Comparison of ENCODE assay signal across 22 cellular contexts in genomic region chr18:2513616-2514015, GRCh38. TPM values are rescaled to one million over a fixed set of nuclear protein-coding genes. Genes with fewer than 3 reads are reported as not detected.
DNase-seq lines count a peak whose midpoint lies in the region; ATAC-seq lines count a peak whose summit lies in the region.
"Had no signal": no experiment of that assay in that cellular context is flagged by ENCODE, and none has a peak within 500 bp of the region (broad histone marks: within the 10 kb centered on the region; RNA-seq: fewer than 3 reads in every experiment).

No MANE protein-coding gene starts in this region.

- no peaks in the 10 kb centered on the region for H3K27me3 Mint-ChIP-seq in activated CD4-positive, alpha-beta T cell treated with anti-CD3 and anti-CD28 coated beads, Interleukin-2, amount 10 ng/mL, durations not matched to agents 7 days and 5 days
- H3K27me3 Mint-ChIP-seq: activated naive CD8-positive, alpha-beta T cell had no signal

- ATAC-seq in HG03439 (IDR thresholded peaks at IDR 0.05; ENCODE audit: unreplicated experiment) (no peak), GM18502 (IDR thresholded peaks at IDR 0.05; ENCODE audit: poor library complexity, unreplicated experiment) (no peak)
- ATAC-seq: activated CD8-positive, alpha-beta T cell treated with anti-CD3 and anti-CD28 coated beads, Interleukin-2, amount 10 ng/mL, durations not matched to agents 7 days and 5 days; GM23338; Right ventricle myocardium inferior; stimulated activated effector memory CD8-positive, alpha-beta T cell treated with anti-CD3 and anti-CD28 coated beads, Interleukin-12 subunit alpha, Interleukin-12 subunit beta, amount 100 ng/mL, for 72 hours had no signal

- H3K36me3 ChIP-seq in SJCRH30 = no peaks in the 10 kb centered on the region
- H3K36me3 ChIP-seq: BE2C, cardiac muscle cell, esophagus squamous epithelium, neural progenitor cell, WERI-Rb-1 had no signal

- H3K4me3 Mint-ChIP-seq in activated CD4-positive, alpha-beta T cell treated with anti-CD3 and anti-CD28 coated beads, Interleukin-2, amount 10 ng/mL, durations not matched to agents 7 days and 5 days = no peak overlapping the region
- H3K4me3 Mint-ChIP-seq: activated CD8-positive, alpha-beta T cell treated with anti-CD3 and anti-CD28 coated beads, Interleukin-2, amount 10 ng/mL, durations not matched to agents 7 days and 5 days; activated naive CD8-positive, alpha-beta T cell; GM23338; neural progenitor cell; stimulated activated effector memory CD8-positive, alpha-beta T cell treated with anti-CD3 and anti-CD28 coated beads, Interleukin-12 subunit alpha, Interleukin-12 subunit beta, amount 100 ng/mL, for 72 hours had no signal

- H3K9me3 ChIP-seq in SJCRH30 (replicated peaks) = no peaks in the 10 kb centered on the region
- H3K9me3 ChIP-seq: BE2C, esophagus squamous epithelium, tibial nerve had no signal

- no peak overlapping the region for H3K27ac ChIP-seq in SJCRH30
- H3K27ac ChIP-seq: cardiac muscle cell, esophagus squamous epithelium, neural progenitor cell, tibial nerve, WERI-Rb-1 had no signal

- H3K9me3 Mint-ChIP-seq in activated CD4-positive, alpha-beta T cell treated with anti-CD3 and anti-CD28 coated beads, Interleukin-2, amount 10 ng/mL, durations not matched to agents 7 days and 5 days = no peaks in the 10 kb centered on the region
- H3K9me3 Mint-ChIP-seq: GM23338; neural progenitor cell; stimulated activated effector memory CD8-positive, alpha-beta T cell treated with anti-CD3 and anti-CD28 coated beads, Interleukin-12 subunit alpha, Interleukin-12 subunit beta, amount 100 ng/mL, for 72 hours had no signal

- no peak overlapping the region for H3K27ac Mint-ChIP-seq in activated CD4-positive, alpha-beta T cell treated with anti-CD3 and anti-CD28 coated beads, Interleukin-2, amount 10 ng/mL, durations not matched to agents 7 days and 5 days
- H3K27ac Mint-ChIP-seq: activated CD8-positive, alpha-beta T cell treated with anti-CD3 and anti-CD28 coated beads, Interleukin-2, amount 10 ng/mL, durations not matched to agents 7 days and 5 days; activated naive CD8-positive, alpha-beta T cell; GM23338; neural progenitor cell; stimulated activated effector memory CD8-positive, alpha-beta T cell treated with anti-CD3 and anti-CD28 coated beads, Interleukin-12 subunit alpha, Interleukin-12 subunit beta, amount 100 ng/mL, for 72 hours had no signal

- H3K4me1 Mint-ChIP-seq in activated CD4-positive, alpha-beta T cell treated with anti-CD3 and anti-CD28 coated beads, Interleukin-2, amount 10 ng/mL, durations not matched to agents 7 days and 5 days = peaks cover 19% of the 10 kb centered on the region

- no peak overlapping the region for H3K4me3 ChIP-seq in SJCRH30
- H3K4me3 ChIP-seq: cardiac muscle cell, esophagus squamous epithelium, GM23338, neural progenitor cell, tibial nerve had no signal

- POLR2A ChIA-PET in activated CD4-positive, alpha-beta T cell treated with anti-CD3 and anti-CD28 coated beads, Interleukin-2, amount 10 ng/mL, durations not matched to agents 7 days and 5 days (lab: Charles Lee) = no interaction called here

- CTCF ChIA-PET in activated CD4-positive, alpha-beta T cell treated with anti-CD3 and anti-CD28 coated beads, Interleukin-2, amount 10 ng/mL, durations not matched to agents 7 days and 5 days (lab: Charles Lee) = interaction anchor here (0.6 kb wide), 2 partner anchors 52 to 335 kb away, joined by 3 to 4 read pairs; no protein-coding TSS in a partner anchor

- DNase-seq in H4 (ENCODE audit: low spot score) (peak; percentile 55), NCI-H2029 (lab: John Stamatoyannopoulos, UW) (peak; percentile 62), SJCRH30 (peak; percentile 9 to 57), left kidney (ENCODE audit: low read depth, low spot score) (peak; percentile 80), DMS153 (lab: John Stamatoyannopoulos, UW) (no peak)
- no peak for DNase-seq in activated CD4-positive, alpha-beta T cell treated with anti-CD3 and anti-CD28 coated beads, Interleukin-2, amount 10 ng/mL, durations not matched to agents 7 days and 5 days
- DNase-seq: activated CD8-positive, alpha-beta T cell treated with anti-CD3 and anti-CD28 coated beads, Interleukin-2, amount 10 ng/mL, durations not matched to agents 7 days and 5 days; BE2C; esophagus squamous epithelium; kidney; midbrain; NCI-H1930; WERI-Rb-1 had no signal

- no peaks in the 10 kb centered on the region for H3K36me3 Mint-ChIP-seq in activated CD4-positive, alpha-beta T cell treated with anti-CD3 and anti-CD28 coated beads, Interleukin-2, amount 10 ng/mL, durations not matched to agents 7 days and 5 days (ENCODE audit: low read depth)
- H3K36me3 Mint-ChIP-seq: activated naive CD8-positive, alpha-beta T cell; neural progenitor cell; stimulated activated effector memory CD8-positive, alpha-beta T cell treated with anti-CD3 and anti-CD28 coated beads, Interleukin-12 subunit alpha, Interleukin-12 subunit beta, amount 100 ng/mL, for 72 hours had no signal

- H3K4me1 ChIP-seq in SJCRH30 = peaks cover 22% of the 10 kb centered on the region
- H3K4me1 ChIP-seq: BE2C, neural progenitor cell had no signal

- H3K27me3 ChIP-seq in SJCRH30 = no peaks in the 10 kb centered on the region
- H3K27me3 ChIP-seq: BE2C, cardiac muscle cell, esophagus squamous epithelium, neural progenitor cell, tibial nerve had no signal

RNA-seq across cellular contexts. Expression of gene METTL4, which starts 57.7 kb away (rescaled TPM):
- 6.9 and 9.7 TPM in 2 replicates for total RNA-seq in H4 (2014; rRNA removed; shearing (Covaris generic))
- total RNA-seq in SJCRH30 (2014; rRNA removed; shearing (Covaris generic)) = 15.0 and 15.6 TPM in 2 replicates
- total RNA-seq in activated CD4-positive, alpha-beta T cell treated with anti-CD3 and anti-CD28 coated beads, Interleukin-2, amount 10 ng/mL, durations not matched to agents 7 days and 5 days = 10 to 100 TPM; 20.3 to 25.5 TPM

RNA-seq across cellular contexts. Expression of gene NDC80, which starts 57.7 kb away (rescaled TPM):
- total RNA-seq in H4 (2014; rRNA removed; shearing (Covaris generic)) = 34.6 and 43.0 TPM in 2 replicates
- 77.5 and 95.3 TPM in 2 replicates for total RNA-seq in SJCRH30 (2014; rRNA removed; shearing (Covaris generic))
- total RNA-seq in activated CD4-positive, alpha-beta T cell treated with anti-CD3 and anti-CD28 coated beads, Interleukin-2, amount 10 ng/mL, durations not matched to agents 7 days and 5 days = 10 to 100 TPM; 92.3 to 96.5 TPM

Comparison
In these comparisons a context has a peak if more than half of its experiments do, and no peak if none do; other contexts are left out.
1. DNase-seq: peak in H4 (single experiment), NCI-H2029 (single experiment), SJCRH30 (2 of 2) and left kidney (single experiment); none in DMS153 (single experiment) and activated CD4-positive, alpha-beta T cell treated with anti-CD3 and anti-CD28 coated beads, Interleukin-2, amount 10 ng/mL, durations not matched to agents 7 days and 5 days (single experiment).